In genomic region chr17:75913537-75914210, GRCh38 we compare ENCODE assay signal across 28 cellular contexts. TPM values are rescaled to one million over a fixed set of nuclear protein-coding genes. Genes with fewer than 3 reads are reported as not detected.
DNase-seq lines count a peak whose midpoint lies in the region; ATAC-seq, FAIRE-seq and TF ChIP-seq lines count a peak whose summit lies in the region.
"Had no signal": no experiment of that assay in that cellular context is flagged by ENCODE, and none has a peak within 500 bp of the region (broad histone marks: within the 10 kb centered on the region; RNA-seq: fewer than 3 reads in every experiment).

No MANE protein-coding gene starts in this region.

- CTCF ChIA-PET in HEK293 (lab: Yijun Ruan, JAX): interaction anchor here (1.0 to 1.1 kb wide), 2 partner anchors 14 to 87 kb away, joined by 3 to 4 read pairs; partner anchors contain the start of gene CDK3
- CTCF ChIA-PET in RWPE1 (lab: Yijun Ruan, JAX): no interaction called here
- CTCF ChIA-PET in activated CD8-positive, alpha-beta T cell treated with anti-CD3 and anti-CD28 coated beads for 36 hours (lab: Charles Lee): no interaction called here

- H3K36me3 ChIP-seq in HEK293 (ENCODE audit: control insufficient read depth in 2 of 2, insufficient read depth in 1 of 2, low read length in 2 of 2) (peaks cover 22 to 75% of the 10 kb centered on the region in 2 experiments; a peak in 2 of 3 replicates), endodermal cell (ENCODE audit: control insufficient read depth, insufficient read depth, low read length) (peaks cover 10% of the 10 kb centered on the region)

- H3K9me3 ChIP-seq in HEK293 (ENCODE audit: control insufficient read depth, insufficient read depth, low read depth, low read length) (no peaks in the 10 kb centered on the region), endodermal cell (ENCODE audit: control insufficient read depth, low read length) (no peaks in the 10 kb centered on the region)
- H3K9me3 ChIP-seq: A549; BLaER1 treated with 17β-estradiol and CSF1 and Interleukin-3, amounts not matched to agents 10 nM and 100 nM had no signal

- WGBS in endodermal cell (ENCODE audit: insufficient coverage in 1 of 2, insufficient read length in 1 of 2), 2 experiments: 91 to 99% methylated on average over 21 to 32 of the region's 32 CpGs

- H3K27me3 Mint-ChIP-seq in endodermal cell (ENCODE audit: insufficient read depth): no peaks in the 10 kb centered on the region
- no peaks in the 10 kb centered on the region for H3K27me3 Mint-ChIP-seq in activated CD8-positive, alpha-beta T cell treated with anti-CD3 and anti-CD28 coated beads for 36 hours
- H3K27me3 Mint-ChIP-seq: CD4-positive, alpha-beta T cell; T-cell had no signal

- intact Hi-C loops in activated CD8-positive, alpha-beta T cell treated with anti-CD3 and anti-CD28 coated beads for 36 hours (cut with micrococcal nuclease): no loop called here

- H3K9me3 Mint-ChIP-seq in endodermal cell: no peaks in the 10 kb centered on the region
- H3K9me3 Mint-ChIP-seq in activated CD8-positive, alpha-beta T cell treated with anti-CD3 and anti-CD28 coated beads for 36 hours: no peaks in the 10 kb centered on the region
- H3K9me3 Mint-ChIP-seq: CD4-positive, alpha-beta T cell; T-cell had no signal

- no peak for FAIRE-seq in urothelium cell line (lab: Jason Lieb, UNC)
- FAIRE-seq: A549, GM12878, H1 had no signal

- TF ChIP-seq CTCF in HEK293 (tag by site-specific recombination; IDR thresholded peaks at IDR 0.05) (no peak), RWPE1 (conservative IDR thresholded peaks at IDR 0.05; ENCODE audit: low read depth) (no peak), endodermal cell (conservative IDR thresholded peaks at IDR 0.05) (no peak)
- no peak for TF ChIP-seq CTCF in activated CD8-positive, alpha-beta T cell treated with anti-CD3 and anti-CD28 coated beads for 36 hours (IDR thresholded peaks at IDR 0.05)

- H3K4me1 Mint-ChIP-seq in endodermal cell: no peaks in the 10 kb centered on the region
- peaks cover 2% of the 10 kb centered on the region for H3K4me1 Mint-ChIP-seq in activated CD8-positive, alpha-beta T cell treated with anti-CD3 and anti-CD28 coated beads for 36 hours (ENCODE audit: low read depth)

- H3K27ac Mint-ChIP-seq in endodermal cell: no peak overlapping the region
- H3K27ac Mint-ChIP-seq in activated CD8-positive, alpha-beta T cell treated with anti-CD3 and anti-CD28 coated beads for 36 hours: no peak overlapping the region
- H3K27ac Mint-ChIP-seq: CD4-positive, alpha-beta T cell; T-cell had no signal

- H3K4me3 ChIP-seq in HEK293 (ENCODE audit: low read depth, low read length) (no peak overlapping the region), endodermal cell (ENCODE audit: low read length) (no peak overlapping the region)
- H3K4me3 ChIP-seq: A549; BLaER1 treated with 17β-estradiol and CSF1 and Interleukin-3, amounts not matched to agents 10 nM and 100 nM; GM12878 had no signal

- H3K4me3 Mint-ChIP-seq in endodermal cell: no peak overlapping the region
- no peak overlapping the region for H3K4me3 Mint-ChIP-seq in activated CD8-positive, alpha-beta T cell treated with anti-CD3 and anti-CD28 coated beads for 36 hours
- H3K4me3 Mint-ChIP-seq: CD4-positive, alpha-beta T cell; T-cell had no signal

- H3K27ac ChIP-seq in HEK293 (ENCODE audit: extremely low read depth, low read depth, low read length) (no peak overlapping the region), RWPE1 (peak overlapping the region; percentile 6), endodermal cell (ENCODE audit: low read depth, low read length) (no peak overlapping the region)
- H3K27ac ChIP-seq: A549; BLaER1 treated with 17β-estradiol and CSF1 and Interleukin-3, amounts not matched to agents 10 nM and 100 nM had no signal

- H3K9ac ChIP-seq in endodermal cell (ENCODE audit: extremely low read depth, low read length, poor library complexity, severe bottlenecking): no peak overlapping the region
- H3K9ac ChIP-seq: BLaER1 treated with 17β-estradiol and CSF1 and Interleukin-3, amounts not matched to agents 10 nM and 100 nM had no signal

- H3K4me1 ChIP-seq in HEK293 (ENCODE audit: control insufficient read depth, insufficient read depth, low read length) (no peaks in the 10 kb centered on the region), endodermal cell (ENCODE audit: control insufficient read depth, insufficient read depth, low read length) (peaks cover 7% of the 10 kb centered on the region)
- H3K4me1 ChIP-seq: A549 had no signal

- no peaks in the 10 kb centered on the region for H3K27me3 ChIP-seq in endodermal cell (ENCODE audit: control insufficient read depth, insufficient read depth, low read length, poor library complexity, severe bottlenecking)
- H3K27me3 ChIP-seq: BLaER1 treated with 17β-estradiol and CSF1 and Interleukin-3, amounts not matched to agents 10 nM and 100 nM had no signal

- H3K36me3 Mint-ChIP-seq in endodermal cell (ENCODE audit: low read depth): peaks cover 18% of the 10 kb centered on the region
- H3K36me3 Mint-ChIP-seq in activated CD8-positive, alpha-beta T cell treated with anti-CD3 and anti-CD28 coated beads for 36 hours (ENCODE audit: low read depth): peaks cover 4% of the 10 kb centered on the region

- ATAC-seq in HG03045 (IDR thresholded peaks at IDR 0.05; ENCODE audit: unreplicated experiment): no peak
- ATAC-seq in activated CD8-positive, alpha-beta T cell treated with anti-CD3 and anti-CD28 coated beads for 36 hours: no peak
- ATAC-seq: A549, GM12878, PC-3, Right ventricle myocardium inferior, T-cell had no signal

- DNase-seq in COLO668 (lab: John Stamatoyannopoulos, UW; ENCODE audit: unreplicated experiment) (peak; percentile 71), RWPE1 (ENCODE audit: low spot score) (no peak), endodermal cell (peak; percentile 48), urothelium cell line (ENCODE audit: low spot score) (no peak), NCI-H446 (lab: John Stamatoyannopoulos, UW) (no peak)
- no peak for DNase-seq in activated CD8-positive, alpha-beta T cell treated with anti-CD3 and anti-CD28 coated beads for 36 hours
- DNase-seq: AML-193; CD4-positive, alpha-beta T cell; COR-L47; DMS79; EL; GDM1; NCI-H1048; NCI-H1436; NCI-H1930; NCI-H2171; NCI-H226; NCI-H524 treated with DMSO at 0.1 percent for 48 hours; NCI-H774; PC-3; T-cell had no signal

- POLR2A ChIA-PET in HEK293 (lab: Yijun Ruan, JAX): interaction anchor here (1.4 kb wide), 1 partner anchor 17 kb away, joined by 3 read pairs; the partner anchor contains the start of gene TRIM65
- POLR2A ChIA-PET in RWPE1 (lab: Yijun Ruan, JAX; ENCODE audit: low non-redundant PET): no interaction called here
- POLR2A ChIA-PET in activated CD8-positive, alpha-beta T cell treated with anti-CD3 and anti-CD28 coated beads for 36 hours (lab: Charles Lee): interaction anchor here (0.5 kb wide), 1 partner anchor 332 kb away, joined by 3 read pairs; no protein-coding TSS in a partner anchor

TF ChIP-seq in HEK293, 187 proteins besides CTCF, POLR2A, EP300 and RAD21:
- TF ChIP-seq ZBTB44 (tag by site-specific recombination; IDR thresholded peaks at IDR 0.05): peak; percentile 57; the same call in 1 of the 2 replicates
- TF ChIP-seq ZBTB7A (tag by site-specific recombination; IDR thresholded peaks at IDR 0.05; ENCODE audit: low read depth): no peak

RNA-seq across cellular contexts. Expression of gene MRPL38, which starts 9.0 kb away (rescaled TPM):
- 100 to 1,000 TPM; 103 to 118 TPM for total RNA-seq in endodermal cell
- 67.6 TPM for polyA plus RNA-seq in endodermal cell (2013, experiment 1 of 2)
- polyA plus RNA-seq in endodermal cell (2013, experiment 2 of 2): 60.8 TPM
- total RNA-seq in activated CD8-positive, alpha-beta T cell treated with anti-CD3 and anti-CD28 coated beads for 36 hours: 100 to 1,000 TPM; 117 to 126 TPM

RNA-seq across cellular contexts. Expression of gene TRIM65, which starts 16.9 kb away (rescaled TPM):
- total RNA-seq in endodermal cell: 10 to 100 TPM; 27.4 to 35.3 TPM
- polyA plus RNA-seq in endodermal cell (2013, experiment 1 of 2): 21.3 TPM
- 20.3 TPM for polyA plus RNA-seq in endodermal cell (2013, experiment 2 of 2)
- total RNA-seq in activated CD8-positive, alpha-beta T cell treated with anti-CD3 and anti-CD28 coated beads for 36 hours: 10 to 100 TPM; 37.1 to 42.2 TPM

RNA-seq across cellular contexts. Expression of gene FBF1, which starts 27.2 kb away (rescaled TPM):
- 10 to 100 TPM; 25.9 to 39.1 TPM for total RNA-seq in endodermal cell
- polyA plus RNA-seq in endodermal cell (2013, experiment 1 of 2): 16.8 TPM
- polyA plus RNA-seq in endodermal cell (2013, experiment 2 of 2): 13.0 TPM
- 10 to 100 TPM; 13.2 to 16.2 TPM for total RNA-seq in activated CD8-positive, alpha-beta T cell treated with anti-CD3 and anti-CD28 coated beads for 36 hours

RNA-seq across cellular contexts. Expression of gene TRIM47, which starts 35.3 kb away (rescaled TPM):
- 1 to 10 TPM; 1.6 to 2.7 TPM for total RNA-seq in endodermal cell
- 1.4 TPM for polyA plus RNA-seq in endodermal cell (2013, experiment 1 of 2)
- 0.62 TPM for polyA plus RNA-seq in endodermal cell (2013, experiment 2 of 2)
- 10 to 100 TPM; 16.6 to 16.8 TPM for total RNA-seq in activated CD8-positive, alpha-beta T cell treated with anti-CD3 and anti-CD28 coated beads for 36 hours

RNA-seq across cellular contexts. Expression of gene WBP2, which starts 58.5 kb away (rescaled TPM):
- 10 to 100 TPM; 74.3 to 82.7 TPM for total RNA-seq in endodermal cell
- polyA plus RNA-seq in endodermal cell (2013, experiment 1 of 2): 89.2 TPM
- 87.4 TPM for polyA plus RNA-seq in endodermal cell (2013, experiment 2 of 2)
- total RNA-seq in activated CD8-positive, alpha-beta T cell treated with anti-CD3 and anti-CD28 coated beads for 36 hours: 10 to 100 TPM; 54.4 to 58.5 TPM

Comparison
In these comparisons a context has a peak if more than half of its experiments do, and no peak if none do; other contexts are left out.
1. DNase-seq: peak in COLO668 (single experiment) and endodermal cell (single experiment); none in RWPE1 (single experiment), urothelium cell line (single experiment), NCI-H446 (0 of 2) and activated CD8-positive, alpha-beta T cell treated with anti-CD3 and anti-CD28 coated beads for 36 hours (single experiment).